Comparison of ENCODE assay signal across 1 cellular context in the genomic region with DNA sequence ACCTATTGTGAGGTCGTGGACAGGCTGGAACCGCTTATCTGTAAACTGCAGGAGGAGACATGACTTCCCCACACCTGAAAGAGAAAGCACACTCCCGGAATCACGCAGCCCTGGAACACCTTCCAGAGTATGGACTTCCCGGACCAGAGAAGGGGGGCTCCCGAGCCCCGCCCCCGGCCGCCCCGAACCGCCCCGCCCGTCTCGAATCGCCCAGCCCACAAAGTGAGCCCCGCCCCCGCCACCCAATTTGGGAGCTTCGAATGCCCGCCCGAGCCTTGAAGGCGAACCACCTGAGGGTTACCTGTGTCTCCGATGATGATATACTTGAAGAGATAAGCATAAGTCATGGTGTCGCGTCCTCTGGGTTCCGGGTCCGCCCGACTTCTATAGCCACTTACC.
TF ChIP-seq lines count a peak whose summit lies in the region.

No MANE protein-coding gene starts in this region.

TF ChIP-seq in HepG2, 621 proteins besides CTCF, POLR2A, EP300 and RAD21 (continued from another document):
- TF ChIP-seq, protein P1, sequence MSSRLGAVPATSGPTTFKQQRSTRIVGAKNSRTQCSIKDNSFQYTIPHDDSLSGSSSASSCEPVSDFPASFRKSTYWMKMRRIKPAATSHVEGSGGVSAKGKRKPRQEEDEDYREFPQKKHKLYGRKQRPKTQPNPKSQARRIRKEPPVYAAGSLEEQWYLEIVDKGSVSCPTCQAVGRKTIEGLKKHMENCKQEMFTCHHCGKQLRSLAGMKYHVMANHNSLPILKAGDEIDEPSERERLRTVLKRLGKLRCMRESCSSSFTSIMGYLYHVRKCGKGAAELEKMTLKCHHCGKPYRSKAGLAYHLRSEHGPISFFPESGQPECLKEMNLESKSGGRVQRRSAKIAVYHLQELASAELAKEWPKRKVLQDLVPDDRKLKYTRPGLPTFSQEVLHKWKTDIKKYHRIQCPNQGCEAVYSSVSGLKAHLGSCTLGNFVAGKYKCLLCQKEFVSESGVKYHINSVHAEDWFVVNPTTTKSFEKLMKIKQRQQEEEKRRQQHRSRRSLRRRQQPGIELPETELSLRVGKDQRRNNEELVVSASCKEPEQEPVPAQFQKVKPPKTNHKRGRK (CRISPR knock-in tag; IDR thresholded peaks at IDR 0.05), result no peak
- TF ChIP-seq CC2D1A (CRISPR knock-in tag; IDR thresholded peaks at IDR 0.05) (no peak), TBL1XR1 (IDR thresholded peaks at IDR 0.05; ENCODE audit: borderline replicate concordance, low read length, partially characterized antibody) (no peak), MXD3 (CRISPR knock-in tag; IDR thresholded peaks at IDR 0.05) (no peak; the same call in 1 of the 2 replicates), NCOA2 (CRISPR knock-in tag; IDR thresholded peaks at IDR 0.05) (0 out of 2 replicates have a peak, but pooled peaks have one; percentile 27), CAMTA2 (CRISPR knock-in tag; IDR thresholded peaks at IDR 0.05; ENCODE audit: borderline replicate concordance) (no peak), RBFOX2 (IDR thresholded peaks at IDR 0.05; ENCODE audit: low read depth, low read length) (no peak), ADNP (CRISPR knock-in tag; IDR thresholded peaks at IDR 0.05) (no peak), ZNF460 (CRISPR knock-in tag; IDR thresholded peaks at IDR 0.05; ENCODE audit: borderline replicate concordance) (no peak), ERF (CRISPR knock-in tag; IDR thresholded peaks at IDR 0.05) (no peak), NR2F6 (IDR thresholded peaks at IDR 0.05) (no peak), NR2F6 (CRISPR knock-in tag; IDR thresholded peaks at IDR 0.05) (peak; percentile 29; the same call in 1 of the 2 replicates), ZNF451 (CRISPR knock-in tag; IDR thresholded peaks at IDR 0.05) (no peak), ZNF552 (CRISPR knock-in tag; IDR thresholded peaks at IDR 0.05; ENCODE audit: borderline replicate concordance) (no peak), SP5 (CRISPR knock-in tag; IDR thresholded peaks at IDR 0.05; ENCODE audit: borderline replicate concordance, low read depth) (peak; percentile 60; the same call in 1 of the 2 replicates), ZNF446 (CRISPR knock-in tag; IDR thresholded peaks at IDR 0.05) (no peak), PRPF4 (IDR thresholded peaks at IDR 0.05; ENCODE audit: low read depth, low read length, poor library complexity, severe bottlenecking) (no peak), ZNF607 (CRISPR knock-in tag; IDR thresholded peaks at IDR 0.05; ENCODE audit: borderline replicate concordance) (no peak), ZNF615 (CRISPR knock-in tag; IDR thresholded peaks at IDR 0.05; ENCODE audit: borderline replicate concordance) (no peak)
- TF ChIP-seq, protein P2, sequence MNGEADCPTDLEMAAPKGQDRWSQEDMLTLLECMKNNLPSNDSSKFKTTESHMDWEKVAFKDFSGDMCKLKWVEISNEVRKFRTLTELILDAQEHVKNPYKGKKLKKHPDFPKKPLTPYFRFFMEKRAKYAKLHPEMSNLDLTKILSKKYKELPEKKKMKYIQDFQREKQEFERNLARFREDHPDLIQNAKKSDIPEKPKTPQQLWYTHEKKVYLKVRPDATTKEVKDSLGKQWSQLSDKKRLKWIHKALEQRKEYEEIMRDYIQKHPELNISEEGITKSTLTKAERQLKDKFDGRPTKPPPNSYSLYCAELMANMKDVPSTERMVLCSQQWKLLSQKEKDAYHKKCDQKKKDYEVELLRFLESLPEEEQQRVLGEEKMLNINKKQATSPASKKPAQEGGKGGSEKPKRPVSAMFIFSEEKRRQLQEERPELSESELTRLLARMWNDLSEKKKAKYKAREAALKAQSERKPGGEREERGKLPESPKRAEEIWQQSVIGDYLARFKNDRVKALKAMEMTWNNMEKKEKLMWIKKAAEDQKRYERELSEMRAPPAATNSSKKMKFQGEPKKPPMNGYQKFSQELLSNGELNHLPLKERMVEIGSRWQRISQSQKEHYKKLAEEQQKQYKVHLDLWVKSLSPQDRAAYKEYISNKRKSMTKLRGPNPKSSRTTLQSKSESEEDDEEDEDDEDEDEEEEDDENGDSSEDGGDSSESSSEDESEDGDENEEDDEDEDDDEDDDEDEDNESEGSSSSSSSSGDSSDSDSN (CRISPR knock-in tag; IDR thresholded peaks at IDR 0.05), result no peak
- TF ChIP-seq, protein P3, sequence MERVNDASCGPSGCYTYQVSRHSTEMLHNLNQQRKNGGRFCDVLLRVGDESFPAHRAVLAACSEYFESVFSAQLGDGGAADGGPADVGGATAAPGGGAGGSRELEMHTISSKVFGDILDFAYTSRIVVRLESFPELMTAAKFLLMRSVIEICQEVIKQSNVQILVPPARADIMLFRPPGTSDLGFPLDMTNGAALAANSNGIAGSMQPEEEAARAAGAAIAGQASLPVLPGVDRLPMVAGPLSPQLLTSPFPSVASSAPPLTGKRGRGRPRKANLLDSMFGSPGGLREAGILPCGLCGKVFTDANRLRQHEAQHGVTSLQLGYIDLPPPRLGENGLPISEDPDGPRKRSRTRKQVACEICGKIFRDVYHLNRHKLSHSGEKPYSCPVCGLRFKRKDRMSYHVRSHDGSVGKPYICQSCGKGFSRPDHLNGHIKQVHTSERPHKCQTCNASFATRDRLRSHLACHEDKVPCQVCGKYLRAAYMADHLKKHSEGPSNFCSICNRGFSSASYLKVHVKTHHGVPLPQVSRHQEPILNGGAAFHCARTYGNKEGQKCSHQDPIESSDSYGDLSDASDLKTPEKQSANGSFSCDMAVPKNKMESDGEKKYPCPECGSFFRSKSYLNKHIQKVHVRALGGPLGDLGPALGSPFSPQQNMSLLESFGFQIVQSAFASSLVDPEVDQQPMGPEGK (CRISPR knock-in tag; IDR thresholded peaks at IDR 0.05), result peak; percentile 91
